ENCODE assay signal across 8 cellular contexts in the genomic region with DNA sequence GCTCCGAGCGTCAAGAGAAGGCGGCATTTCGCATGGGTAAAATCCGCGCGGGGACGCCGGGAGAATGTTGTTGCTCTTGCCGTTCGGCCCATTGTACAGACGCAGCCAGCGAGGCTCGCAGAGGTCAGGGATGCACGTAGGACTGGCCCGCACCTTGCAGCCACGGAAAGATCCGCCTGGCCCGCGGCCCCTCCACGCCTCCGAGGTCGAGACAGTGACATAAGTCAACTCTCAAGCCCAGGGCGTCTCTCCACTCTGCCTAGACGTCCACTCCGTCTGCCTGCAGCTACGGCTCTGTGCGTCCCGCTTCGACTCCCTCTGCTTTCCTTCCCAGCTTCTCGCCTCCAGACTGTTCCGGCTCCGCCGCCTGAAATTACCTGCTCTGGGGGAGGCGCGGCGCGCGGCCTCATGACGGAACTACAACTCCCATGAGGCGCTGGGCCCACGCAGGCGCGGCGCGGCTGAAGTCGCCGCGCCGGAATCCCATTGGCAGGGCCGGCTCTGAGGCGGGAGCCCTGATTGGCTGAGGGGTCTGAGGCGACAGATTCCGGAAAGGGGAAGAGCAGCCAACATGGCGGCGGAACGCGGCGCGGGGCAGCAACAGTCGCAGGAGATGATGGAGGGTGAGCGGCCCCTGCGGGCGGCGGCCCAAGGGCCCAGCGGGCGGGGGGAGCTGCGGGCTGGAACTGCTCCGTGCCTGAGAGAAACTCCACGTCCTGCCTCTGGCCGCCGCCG. TPM values are rescaled to one million over a fixed set of nuclear protein-coding genes. Genes with fewer than 3 reads are reported as not detected.
DNase-seq lines count a peak whose midpoint lies in the region; ATAC-seq and TF ChIP-seq lines count a peak whose summit lies in the region.

Gene PPP1R7, plus strand, starts transcription at position 543 of the 735 bp plus-strand sequence. Its CDS starts 29 bp downstream, at position 572.

- TF ChIP-seq CTCF in OCI-LY3 (IDR thresholded peaks at IDR 0.05; ENCODE audit: low read depth, low read length), result peak; percentile 39
- TF ChIP-seq CTCF in endothelial cell (IDR thresholded peaks at IDR 0.05; ENCODE audit: unreplicated experiment), result no peak

- H3K27me3 ChIP-seq in OCI-LY3 (ENCODE audit: low read depth, low read length), result no peaks in the 10 kb centered on the region

- peak within 1 kb of the TSS; percentile 98 for H3K4me2 ChIP-seq in OCI-LY3 (ENCODE audit: low read length)

- no peak within 1 kb of the TSS for H2AFZ ChIP-seq in OCI-LY3 (ENCODE audit: low read depth, low read length)

- peak within 1 kb of the TSS; percentile 99 for H3K4me3 Mint-ChIP-seq in endothelial cell (ENCODE audit: unreplicated experiment)

- peak; percentile 64 for ATAC-seq in GM21515 (IDR thresholded peaks at IDR 0.05; ENCODE audit: unreplicated experiment)

- DNase-seq in DMS 273 treated with DMSO at 0.1 percent for 48 hours (lab: John Stamatoyannopoulos, UW) (peak; percentile 91), HuH-7 (ENCODE audit: low spot score) (peak; percentile 99), endothelial cell (ENCODE audit: low spot score) (peak; percentile 95), middle frontal gyrus (ENCODE audit: extremely low spot score, low spot score) (peak; percentile 94)
- DNase-seq in activated CD8-positive, alpha-beta memory T cell treated with anti-CD3 and anti-CD28 coated beads, Interleukin-2, amount 50 U/mL, for 48 hours, result peak; percentile 96
- DNase-seq in stimulated activated CD8-positive, alpha-beta memory T cell treated with anti-CD3 and anti-CD28 coated beads, Interleukin-2, amount 100 ng/mL, for 48 hours (ENCODE audit: low read depth in 2 of 2), result peak; percentile 89 to 93

- H3K27ac ChIP-seq in OCI-LY3 (ENCODE audit: low read length), result peak within 1 kb of the TSS; percentile 57

- H4K20me1 ChIP-seq in OCI-LY3 (ENCODE audit: insufficient read depth, low read length), result 0 out of 2 replicates have a peak, but pooled peaks cover 4% of the 10 kb centered on the region

- H3K79me2 ChIP-seq in OCI-LY3 (ENCODE audit: low read length), result peaks cover 75% of the 10 kb centered on the region

- H3K36me3 ChIP-seq in OCI-LY3 (replicated peaks; ENCODE audit: low read depth, low read length), result no peaks in the 10 kb centered on the region

- H3K36me3 Mint-ChIP-seq in endothelial cell (ENCODE audit: low read depth, unreplicated experiment), result peaks cover 4% of the 10 kb centered on the region

- peak within 1 kb of the TSS; percentile 92 for H3K27ac Mint-ChIP-seq in endothelial cell (ENCODE audit: unreplicated experiment)

- H3K9me3 Mint-ChIP-seq in endothelial cell (ENCODE audit: unreplicated experiment), result no peaks in the 10 kb centered on the region

- peaks cover 29% of the 10 kb centered on the region for H3K4me1 ChIP-seq in OCI-LY3 (ENCODE audit: low read length)

- H3K27me3 Mint-ChIP-seq in endothelial cell (ENCODE audit: unreplicated experiment), result peaks cover 22% of the 10 kb centered on the region

- peaks cover 20% of the 10 kb centered on the region for H3K4me1 Mint-ChIP-seq in endothelial cell (ENCODE audit: unreplicated experiment)

- peak within 1 kb of the TSS; percentile 99 for H3K4me3 ChIP-seq in OCI-LY3 (ENCODE audit: low read length)

- no peaks in the 10 kb centered on the region for H3K9me3 ChIP-seq in OCI-LY3 (ENCODE audit: insufficient read depth, low read length)

- peak within 1 kb of the TSS; percentile 96 for H3K9ac ChIP-seq in OCI-LY3 (ENCODE audit: low read length)

RNA-seq across cellular contexts. Expression of gene PPP1R7, which starts in this region (rescaled TPM):
- 61.6 TPM for total RNA-seq in endothelial cell (ENCODE audit: unreplicated experiment)

Comparison
In these comparisons a context has a peak if more than half of its experiments do, and no peak if none do; other contexts are left out.
1. Peak in every context shown above with its lines: DNase-seq, ATAC-seq, H3K4me3 ChIP-seq and H3K27ac ChIP-seq.